ENCODE assay signal across 14 cellular contexts in genomic region chr3:15007681-15008141, GRCh38. TPM values are rescaled to one million over a fixed set of nuclear protein-coding genes. Genes with fewer than 3 reads are reported as not detected.
DNase-seq lines count a peak whose midpoint lies in the region; ATAC-seq and TF ChIP-seq lines count a peak whose summit lies in the region.
"Had no signal": no experiment of that assay in that cellular context is flagged by ENCODE, and none has a peak within 500 bp of the region (broad histone marks: within the 10 kb centered on the region; RNA-seq: fewer than 3 reads in every experiment).

No MANE protein-coding gene starts in this region.

- ATAC-seq in sciatic nerve = peak; percentile 83
- ATAC-seq: right lobe of liver had no signal

- DNase-seq in HCEC 1CT (peak; percentile 63), SK-N-SH (no peak), fibroblast of pulmonary artery (ENCODE audit: low read depth) (peak; percentile 86), sciatic nerve (ENCODE audit: low spot score) (no peak), NCI-H2081 (lab: John Stamatoyannopoulos, UW) (no peak), NCI-H1436 (lab: John Stamatoyannopoulos, UW) (no peak), Ammon's horn (ENCODE audit: low spot score) (no peak), NCI-H1694 treated with DMSO at 0.1 percent for 48 hours (lab: John Stamatoyannopoulos, UW) (no peak)
- DNase-seq: colonic mucosa, DMS79, head of caudate nucleus, midbrain, NCI-H2171, right lobe of liver had no signal

- 0 out of 2 replicates have a peak, but pooled peaks cover 4% of the 10 kb centered on the region for H4K20me1 ChIP-seq in SK-N-SH (ENCODE audit: insufficient read depth)

- H3K4me1 ChIP-seq in SK-N-SH (ENCODE audit: control insufficient read depth in 1 of 2, insufficient read depth in 2 of 2, low read depth in 1 of 2, low read length in 1 of 2) = no peaks in the 10 kb centered on the region
- H3K4me1 ChIP-seq: colonic mucosa, right lobe of liver had no signal

- TF ChIP-seq CTCF in SK-N-SH (IDR thresholded peaks at IDR 0.05) (no peak), fibroblast of pulmonary artery (IDR thresholded peaks at IDR 0.05; ENCODE audit: low read length, missing control alignments) (no peak)

- peaks cover 9 to 34% of the 10 kb centered on the region in 2 experiments for H3K36me3 ChIP-seq in SK-N-SH (replicated peaks in 1 of 2; ENCODE audit: control insufficient read depth in 1 of 2, insufficient read depth in 2 of 2, low read length in 1 of 2)
- H3K36me3 ChIP-seq: colonic mucosa, right lobe of liver had no signal

- no peak overlapping the region for H3K9ac ChIP-seq in SK-N-SH

- peaks cover 29% of the 10 kb centered on the region for H3K79me2 ChIP-seq in SK-N-SH (ENCODE audit: insufficient read depth)

- H2AFZ ChIP-seq in SK-N-SH (ENCODE audit: low read depth) = no peak overlapping the region

- CTCF ChIA-PET in SK-N-SH (lab: Yijun Ruan, JAX) = no interaction called here

- intact Hi-C loops in sciatic nerve (cut with DNase I) = no loop called here

- peak overlapping the region in 1 of 2 experiments; percentile 30; a peak in 1 of 4 replicates for H3K27ac ChIP-seq in SK-N-SH (ENCODE audit: low read depth in 2 of 2, low read length in 1 of 2)
- H3K27ac ChIP-seq: colonic mucosa, right lobe of liver had no signal

- H3K4me3 ChIP-seq in SK-N-SH (ENCODE audit: low read depth in 2 of 2, low read length in 1 of 2) (no peak overlapping the region), fibroblast of pulmonary artery (replicated peaks; ENCODE audit: low read depth, low read length) (no peak overlapping the region)
- H3K4me3 ChIP-seq: colonic mucosa, right lobe of liver had no signal

- WGBS in SK-N-SH (ENCODE audit: low lambda C conversion rate) = 71% methylated on average over 3 of the region's 4 CpGs

- no peaks in the 10 kb centered on the region for H3K9me2 ChIP-seq in SK-N-SH

- POLR2A ChIA-PET in SK-N-SH (lab: Yijun Ruan, JAX) = no interaction called here

- H3F3A ChIP-seq in SK-N-SH (replicated peaks; ENCODE audit: insufficient read depth) = peaks cover 4% of the 10 kb centered on the region

- no peak for TF ChIP-seq EP300 in SK-N-SH (IDR thresholded peaks at IDR 0.05; ENCODE audit: borderline replicate concordance in 1 of 2, low read depth in 1 of 2, low read length in 1 of 2)

- no peak overlapping the region for H3K4me2 ChIP-seq in SK-N-SH

- TF ChIP-seq RAD21 in SK-N-SH (IDR thresholded peaks at IDR 0.05; ENCODE audit: low read length) = no peak

- no peaks in the 10 kb centered on the region for H3K27me3 ChIP-seq in SK-N-SH (ENCODE audit: insufficient read depth)
- H3K27me3 ChIP-seq: colonic mucosa, right lobe of liver had no signal

- no peaks in the 10 kb centered on the region for H3K9me3 ChIP-seq in SK-N-SH
- H3K9me3 ChIP-seq: colonic mucosa, right lobe of liver had no signal

TF ChIP-seq in SK-N-SH, 30 proteins besides CTCF, POLR2A, EP300 and RAD21:
- TF ChIP-seq TCF12 (IDR thresholded peaks at IDR 0.05) = 0 out of 2 replicates have a peak, but pooled peaks have one; percentile 8
- no peak for TF ChIP-seq MXI1 (IDR thresholded peaks at IDR 0.05; ENCODE audit: low read depth, low read length)
- 0 out of 2 replicates have a peak, but pooled peaks have one; percentile 10 for TF ChIP-seq JUND (IDR thresholded peaks at IDR 0.05)
- no peak for TF ChIP-seq PBX3 (IDR thresholded peaks at IDR 0.05)

RNA-seq across cellular contexts. Expression of gene MRPS25, which starts 57.4 kb away (rescaled TPM):
- polyA plus RNA-seq in SK-N-SH (2012; rRNA removed) = 41.5 and 46.4 TPM in 2 replicates
- 26.7 and 27.9 TPM in 2 replicates for polyA plus RNA-seq in SK-N-SH (2012; cell fraction: cytosol; rRNA removed)
- polyA plus RNA-seq in SK-N-SH (2012; cell fraction: nucleus; rRNA removed) = 157 and 221 TPM in 2 replicates
- total RNA-seq in sciatic nerve = 48.9 TPM

Comparison
In these comparisons a context has a peak if more than half of its experiments do, and no peak if none do; other contexts are left out.
1. DNase-seq: peak in HCEC 1CT (single experiment) and fibroblast of pulmonary artery (single experiment); none in SK-N-SH (single experiment), sciatic nerve (single experiment), NCI-H2081 (0 of 2), NCI-H1436 (single experiment), Ammon's horn (single experiment) and NCI-H1694 treated with DMSO at 0.1 percent for 48 hours (single experiment).